ENCODE assay signal across 8 cellular contexts in genomic region chr6:35469711-35470662, GRCh38. TPM values are rescaled to one million over a fixed set of nuclear protein-coding genes. Genes with fewer than 3 reads are reported as not detected.
DNase-seq lines count a peak whose midpoint lies in the region; ATAC-seq and TF ChIP-seq lines count a peak whose summit lies in the region.

No MANE protein-coding gene starts in this region.

- peak overlapping the region; percentile 96 for H3K4me3 Mint-ChIP-seq in activated B cell treated with CpG ODN at 0.5 μM for 24 hours

- peaks cover 79% of the 10 kb centered on the region for H3K36me3 Mint-ChIP-seq in activated B cell treated with CpG ODN at 0.5 μM for 24 hours (ENCODE audit: low read depth)

- no peaks in the 10 kb centered on the region for H3K9me3 Mint-ChIP-seq in activated B cell treated with CpG ODN at 0.5 μM for 24 hours

- H3K9me3 ChIP-seq in heart right ventricle = no peaks in the 10 kb centered on the region
- H3K9me3 ChIP-seq in gastroesophageal sphincter = no peaks in the 10 kb centered on the region

- H3K27me3 Mint-ChIP-seq in activated B cell treated with CpG ODN at 0.5 μM for 24 hours = no peaks in the 10 kb centered on the region

- no peak for DNase-seq in heart right ventricle
- no peak for DNase-seq in left ventricle myocardium superior
- DNase-seq in activated B cell treated with CpG ODN at 0.5 μM for 24 hours = no peak
- DNase-seq in stimulated activated CD8-positive, alpha-beta memory T cell treated with anti-CD3 and anti-CD28 coated beads, Interleukin-4, amount 100 ng/mL, for 48 hours = peak; percentile 45
- DNase-seq in cortex of kidney (lab: John Stamatoyannopoulos, UW) = no peak
- no peak for DNase-seq in UCSD-AML1 (lab: John Stamatoyannopoulos, UW; ENCODE audit: unreplicated experiment)

- peak overlapping the region in 6 of 10 donors; percentile 9 to 93 (median 90) for H3K27ac ChIP-seq in heart right ventricle
- H3K27ac ChIP-seq in gastroesophageal sphincter = peak overlapping the region; percentile 35 to 94 (median 88)

- ATAC-seq in heart right ventricle (no peak), left ventricle myocardium superior (no peak), activated B cell treated with CpG ODN at 0.5 μM for 24 hours (ENCODE audit: low read depth) (no peak), gastroesophageal sphincter (no peak), GM18870 (IDR thresholded peaks at IDR 0.05; ENCODE audit: unreplicated experiment) (no peak)

- TF ChIP-seq POLR2A in gastroesophageal sphincter (IDR thresholded peaks at IDR 0.05) = peak in 1 of 2 donors; percentile 8

- peaks cover 50% of the 10 kb centered on the region for H3K4me1 Mint-ChIP-seq in activated B cell treated with CpG ODN at 0.5 μM for 24 hours

- H3K4me1 ChIP-seq in heart right ventricle = peaks cover 4 to 47% (median 40%) of the 10 kb centered on the region in 9 donors
- peaks cover 0 to 74% (median 5%) of the 10 kb centered on the region in 3 donors for H3K4me1 ChIP-seq in gastroesophageal sphincter

- no peak for TF ChIP-seq EP300 in gastroesophageal sphincter (IDR thresholded peaks at IDR 0.05)

- H3K4me3 ChIP-seq in heart right ventricle = peak overlapping the region; percentile 68 to 87 (median 82)
- peak overlapping the region; percentile 49 to 73 for H3K4me3 ChIP-seq in gastroesophageal sphincter

- peak overlapping the region; percentile 98 for H3K27ac Mint-ChIP-seq in activated B cell treated with CpG ODN at 0.5 μM for 24 hours

- H3K36me3 ChIP-seq in heart right ventricle (peaks cover 0 to 64% (median 36%) of the 10 kb centered on the region in 9 donors), gastroesophageal sphincter (peaks cover 0 to 62% of the 10 kb centered on the region in 2 donors)

- no peak for TF ChIP-seq CTCF in heart right ventricle (IDR thresholded peaks at IDR 0.05)
- TF ChIP-seq CTCF in activated B cell treated with CpG ODN at 0.5 μM for 24 hours (IDR thresholded peaks at IDR 0.05) = no peak
- peak in 1 of 4 experiments; percentile 12 for TF ChIP-seq CTCF in gastroesophageal sphincter (IDR thresholded peaks at IDR 0.05)

- POLR2A ChIA-PET in activated B cell treated with CpG ODN at 0.5 μM for 24 hours (lab: Charles Lee) = interaction anchor here (0.6 to 3.4 kb wide), 14 partner anchors 19 to 910 kb away, joined by 3 to 20 read pairs (median 5); partner anchors contain the start of genes FANCE, TEAD3 and ZNF76

- CTCF ChIA-PET in activated B cell treated with CpG ODN at 0.5 μM for 24 hours (lab: Charles Lee) = interaction anchor here (1.0 to 2.6 kb wide), 4 partner anchors 11 to 266 kb away, joined by 4 to 18 read pairs (median 4); partner anchors contain the start of genes ARMC12 and DEF6

- 45 to 51% methylated on average over 18 of the region's 18 CpGs for WGBS in heart right ventricle, 2 donors
- WGBS in gastroesophageal sphincter (ENCODE audit: low coverage in 1 of 2), 2 donors = 28 to 33% methylated on average over 6 to 8 of the region's 18 CpGs

- H3K27me3 ChIP-seq in heart right ventricle = no peaks in the 10 kb centered on the region
- H3K27me3 ChIP-seq in gastroesophageal sphincter = no peaks in the 10 kb centered on the region

- intact Hi-C loops in heart right ventricle (cut with DNase I) (loop anchor here in 5 of 10 donors (2.0 to 5.0 kb wide), 2 partner anchors 27 to 128 kb away; partner anchors contain the start of genes PPARD (in 4 of the 5) and TEAD3 (in 1 of the 5)), left ventricle myocardium superior (cut with micrococcal nuclease) (no loop called here), activated B cell treated with CpG ODN at 0.5 μM for 24 hours (cut with micrococcal nuclease) (loop anchor here (2.0 to 5.0 kb wide), 2 partner anchors 267 to 1683 kb away; partner anchors contain the start of genes ARMC12 and LEMD2)

RNA-seq across cellular contexts. Expression of gene RPL10A, which starts 1.8 kb away (rescaled TPM):
- total RNA-seq in heart right ventricle (100 to 1,000 TPM; 476 to 650 (median 529) TPM), left ventricle myocardium superior (560 TPM), activated B cell treated with CpG ODN at 0.5 μM for 24 hours (2,485 and 2,644 TPM in 2 replicates), gastroesophageal sphincter (1,000 to 10,000 TPM in 3 of 4 donors, 100 to 1,000 TPM in 1; 870 to 1,936 (median 1,411) TPM)
- polyA plus RNA-seq in heart right ventricle = 1,000 to 10,000 TPM in 1 of 2 donors, 100 to 1,000 TPM in 1; 231 to 1,620 TPM

RNA-seq across cellular contexts. Expression of gene FANCE, which starts 17.8 kb away (rescaled TPM):
- total RNA-seq in heart right ventricle (1 to 10 TPM; 1.5 to 5.3 (median 3.0) TPM), left ventricle myocardium superior (3.8 TPM), activated B cell treated with CpG ODN at 0.5 μM for 24 hours (8.5 and 9.2 TPM in 2 replicates), gastroesophageal sphincter (1 to 10 TPM; 2.6 to 5.0 (median 3.8) TPM)
- 1 to 10 TPM; 1.8 to 2.4 TPM for polyA plus RNA-seq in heart right ventricle

RNA-seq across cellular contexts. Expression of gene TEAD3, which starts 26.9 kb away (rescaled TPM):
- total RNA-seq in heart right ventricle = 10 to 100 TPM; 27.9 to 54.4 (median 35.5) TPM
- polyA plus RNA-seq in heart right ventricle = 10 to 100 TPM; 28.3 to 29.1 TPM
- 30.4 TPM for total RNA-seq in left ventricle myocardium superior
- 0.13 and 0.34 TPM in 2 replicates for total RNA-seq in activated B cell treated with CpG ODN at 0.5 μM for 24 hours
- total RNA-seq in gastroesophageal sphincter = 100 to 1,000 TPM in 1 of 4 donors, 10 to 100 TPM in 3; 58.3 to 122 (median 72.5) TPM

RNA-seq across cellular contexts. Expression of gene TULP1, which starts 42.7 kb away (rescaled TPM):
- total RNA-seq in heart right ventricle (not detected), left ventricle myocardium superior (not detected), activated B cell treated with CpG ODN at 0.5 μM for 24 hours (not detected in 2 replicates), gastroesophageal sphincter (under 1 TPM in 1 of 4 donors, not detected in 3; 0.89 TPM)
- under 1 TPM; 0.03 to 0.15 TPM for polyA plus RNA-seq in heart right ventricle

Comparison
In these comparisons a context has a peak if more than half of its experiments do, and no peak if none do; other contexts are left out.
1. RNA of gene TEAD3, which starts 26.9 kb away (total RNA-seq): 58.3 to 122 TPM in gastroesophageal sphincter, 27.9 to 54.4 TPM in heart right ventricle and 30.4 TPM in left ventricle myocardium superior (single experiment); 0.13 to 0.34 TPM in activated B cell treated with CpG ODN at 0.5 μM for 24 hours; every median in the first group is over 10 times any median in the second.